8 cellular contexts compared by ENCODE assay signal in the genomic region with DNA sequence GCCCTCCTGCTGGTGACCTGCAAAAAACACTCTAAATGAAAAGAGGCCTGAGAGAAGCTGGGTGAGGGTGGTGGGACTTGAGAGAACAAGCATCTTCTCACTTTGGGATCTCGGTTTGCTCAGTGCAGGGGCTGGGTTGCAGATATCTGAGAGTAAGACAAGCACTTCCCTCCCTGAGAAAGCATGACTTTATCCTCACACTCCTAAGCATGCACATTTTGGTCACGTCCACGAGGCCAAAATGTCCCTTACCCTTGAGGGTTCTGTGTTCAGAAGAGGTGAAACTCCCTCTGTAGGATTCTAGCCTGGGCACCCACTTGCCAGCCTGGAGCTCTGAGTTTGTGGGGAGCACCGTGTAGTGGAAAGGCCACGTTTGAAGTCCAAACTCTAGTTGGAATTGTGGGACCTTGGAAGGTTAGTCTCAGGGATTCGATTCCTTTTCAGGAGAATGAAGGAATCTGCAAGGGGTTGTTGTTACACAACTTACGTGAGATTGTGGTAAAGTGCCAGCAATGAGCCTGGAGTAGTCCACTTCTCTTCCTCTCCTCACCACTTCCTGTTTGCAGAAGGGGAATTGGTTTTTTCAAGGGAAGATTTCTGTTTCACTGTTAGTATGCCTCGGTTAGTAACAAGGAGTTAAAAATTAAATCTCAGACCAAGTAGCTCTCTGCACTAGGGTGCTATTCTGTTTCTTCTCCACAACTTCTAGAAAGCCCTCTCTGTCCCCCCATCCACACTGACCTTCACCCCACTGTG. TPM values are rescaled to one million over a fixed set of nuclear protein-coding genes. Genes with fewer than 3 reads are reported as not detected.
DNase-seq lines count a peak whose midpoint lies in the region; ATAC-seq and TF ChIP-seq lines count a peak whose summit lies in the region.

No MANE protein-coding gene starts in this region.

- no peaks in the 10 kb centered on the region for H4K20me1 ChIP-seq in BLaER1
- H4K20me1 ChIP-seq in MM.1S (ENCODE audit: insufficient read depth, low read length) = no peaks in the 10 kb centered on the region

- no peaks in the 10 kb centered on the region for H3K9me3 Mint-ChIP-seq in endodermal cell

- H3K4me3 Mint-ChIP-seq in endodermal cell = no peak overlapping the region

- H3K36me3 Mint-ChIP-seq in endodermal cell (ENCODE audit: low read depth) = no peaks in the 10 kb centered on the region

- H3K9ac ChIP-seq in BLaER1 = no peak overlapping the region
- H3K9ac ChIP-seq in MM.1S (ENCODE audit: low read length) = no peak overlapping the region
- H3K9ac ChIP-seq in endodermal cell (ENCODE audit: extremely low read depth, low read length, poor library complexity, severe bottlenecking) = no peak overlapping the region

- H3F3A ChIP-seq in MM.1S (ENCODE audit: insufficient read depth, low read length) = no peaks in the 10 kb centered on the region

- H3K27ac ChIP-seq in BLaER1 = peak overlapping the region; percentile 62
- H3K27ac ChIP-seq in MM.1S (ENCODE audit: low read length) = no peak overlapping the region
- H3K27ac ChIP-seq in endodermal cell (ENCODE audit: low read depth, low read length) = no peak overlapping the region

- DNase-seq in MM.1S (no peak), fibroblast of mammary gland (ENCODE audit: low read depth) (peak; percentile 23), SW480 (ENCODE audit: low spot score) (no peak), endodermal cell (no peak), NCI-H1417 (lab: John Stamatoyannopoulos, UW) (no peak), HAP-1 (ENCODE audit: low spot score in 2 of 2) (no peak)

- H3K27ac Mint-ChIP-seq in endodermal cell = no peak overlapping the region

- peak overlapping the region; percentile 74 for H3K4me2 ChIP-seq in BLaER1
- H3K4me2 ChIP-seq in MM.1S (ENCODE audit: low read depth, low read length) = 0 out of 2 replicates have a peak overlapping the region, but pooled peaks have one; percentile 1

- 92 to 93% methylated on average over 5 to 8 of the region's 8 CpGs for WGBS in endodermal cell (ENCODE audit: insufficient coverage in 1 of 2, insufficient read length in 1 of 2), 2 experiments

- no peak overlapping the region; the same call in none of the 2 replicates for H2AFZ ChIP-seq in MM.1S (ENCODE audit: low read length)

- no peaks in the 10 kb centered on the region for H3K79me2 ChIP-seq in MM.1S (ENCODE audit: low read length)

- no peaks in the 10 kb centered on the region for H3K9me2 ChIP-seq in MM.1S (replicated peaks; ENCODE audit: insufficient read depth, low read length)

- H3K36me3 ChIP-seq in BLaER1 = no peaks in the 10 kb centered on the region
- H3K36me3 ChIP-seq in MM.1S (replicated peaks; ENCODE audit: insufficient read depth, low read length) = no peaks in the 10 kb centered on the region
- no peaks in the 10 kb centered on the region for H3K36me3 ChIP-seq in endodermal cell (ENCODE audit: control insufficient read depth, insufficient read depth, low read length)
- no peaks in the 10 kb centered on the region for H3K36me3 ChIP-seq in HAP-1 (replicated peaks)

- peak; percentile 53 for ATAC-seq in GM19372 (IDR thresholded peaks at IDR 0.05; ENCODE audit: low read depth, unreplicated experiment)

- in situ Hi-C loops in HAP-1 (cut with MboI; ENCODE audit: low sequenced_read_pairs) = no loop called here

- H3K27me3 ChIP-seq in BLaER1 = no peaks in the 10 kb centered on the region
- H3K27me3 ChIP-seq in MM.1S (replicated peaks; ENCODE audit: insufficient read depth, low read length) = no peaks in the 10 kb centered on the region
- peaks cover 4% of the 10 kb centered on the region for H3K27me3 ChIP-seq in endodermal cell (ENCODE audit: control insufficient read depth, insufficient read depth, low read length, poor library complexity, severe bottlenecking)
- no peaks in the 10 kb centered on the region for H3K27me3 ChIP-seq in HAP-1 (ENCODE audit: low read depth)

- H3K4me1 ChIP-seq in BLaER1 (peaks cover 27% of the 10 kb centered on the region), MM.1S (ENCODE audit: low read length) (peaks cover 8% of the 10 kb centered on the region), endodermal cell (ENCODE audit: control insufficient read depth, insufficient read depth, low read length) (peaks cover 10% of the 10 kb centered on the region), HAP-1 (no peaks in the 10 kb centered on the region)

- H3K4me1 Mint-ChIP-seq in endodermal cell = peaks cover 9% of the 10 kb centered on the region

- peaks cover 19% of the 10 kb centered on the region for H3K27me3 Mint-ChIP-seq in endodermal cell (ENCODE audit: insufficient read depth)

- H3K4me3 ChIP-seq in BLaER1 = no peak overlapping the region
- H3K4me3 ChIP-seq in MM.1S (ENCODE audit: low read length) = no peak overlapping the region
- no peak overlapping the region for H3K4me3 ChIP-seq in fibroblast of mammary gland (ENCODE audit: control insufficient read depth, low read depth, low read length)
- H3K4me3 ChIP-seq in endodermal cell (ENCODE audit: low read length) = no peak overlapping the region
- no peak overlapping the region for H3K4me3 ChIP-seq in HAP-1

- TF ChIP-seq CTCF in MM.1S (IDR thresholded peaks at IDR 0.05; ENCODE audit: low read length) (no peak), fibroblast of mammary gland (conservative IDR thresholded peaks at IDR 0.05; ENCODE audit: control insufficient read depth, insufficient read depth, low read depth, low read length) (no peak), endodermal cell (conservative IDR thresholded peaks at IDR 0.05) (no peak)

- H3K9me3 ChIP-seq in BLaER1 (no peaks in the 10 kb centered on the region), MM.1S (replicated peaks; ENCODE audit: insufficient read depth, low read length) (no peaks in the 10 kb centered on the region), endodermal cell (ENCODE audit: control insufficient read depth, low read length) (no peaks in the 10 kb centered on the region), HAP-1 (no peaks in the 10 kb centered on the region)

RNA-seq across cellular contexts. Expression of a gene that starts 3.0 kb away (rescaled TPM):
- total RNA-seq in endodermal cell = not detected
- not detected for polyA plus RNA-seq in endodermal cell (2013, experiment 1 of 2)
- not detected for polyA plus RNA-seq in endodermal cell (2013, experiment 2 of 2)

RNA-seq across cellular contexts. Expression of a gene that starts 21.0 kb away (rescaled TPM):
- not detected for total RNA-seq in endodermal cell
- polyA plus RNA-seq in endodermal cell (2013, experiment 1 of 2) = not detected
- not detected for polyA plus RNA-seq in endodermal cell (2013, experiment 2 of 2)

RNA-seq across cellular contexts. Expression of a gene that starts 45.5 kb away (rescaled TPM):
- total RNA-seq in endodermal cell = not detected
- polyA plus RNA-seq in endodermal cell (2013, experiment 1 of 2) = not detected
- polyA plus RNA-seq in endodermal cell (2013, experiment 2 of 2) = not detected
